ENCODE assay signal across 8 cellular contexts in the genomic region with DNA sequence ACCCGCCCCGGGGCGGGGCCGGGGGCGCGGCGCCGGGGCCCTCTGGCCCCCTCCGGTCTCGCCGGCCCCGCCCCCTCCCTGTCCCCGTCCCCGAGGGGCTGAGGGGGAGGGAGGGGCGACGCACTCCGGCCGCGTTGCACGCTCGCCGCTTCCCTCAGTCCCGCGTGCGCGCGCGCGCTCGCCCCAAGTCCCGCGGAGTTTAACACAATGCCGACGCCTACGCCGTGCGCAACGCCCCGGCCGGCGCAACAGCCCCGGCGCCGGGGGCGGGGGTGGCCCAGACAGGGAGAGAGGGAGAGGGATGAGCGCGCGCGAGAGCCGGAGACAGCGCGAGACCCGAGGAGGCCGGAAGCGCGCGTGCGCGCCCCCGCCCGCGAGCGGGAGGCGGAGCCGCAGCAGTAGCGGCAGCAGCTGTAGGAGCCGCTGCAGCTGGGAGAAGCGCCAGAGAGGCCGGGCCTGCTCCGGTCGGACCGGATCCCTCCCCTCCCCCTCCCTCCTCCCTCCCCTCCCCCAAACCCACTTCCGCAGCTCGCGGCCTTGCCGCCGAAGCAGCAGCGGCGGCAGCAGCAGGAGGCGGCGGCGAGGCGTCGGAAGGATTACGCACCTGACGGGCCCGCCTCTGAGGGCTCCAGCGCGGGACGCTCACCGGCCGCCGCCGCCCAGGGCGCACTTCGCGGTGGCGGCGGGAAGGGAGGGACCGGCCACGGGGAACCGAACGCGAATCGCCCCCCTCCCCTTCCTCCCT. TPM values are rescaled to one million over a fixed set of nuclear protein-coding genes. Genes with fewer than 3 reads are reported as not detected.
DNase-seq lines count a peak whose midpoint lies in the region; ATAC-seq and TF ChIP-seq lines count a peak whose summit lies in the region.

No MANE protein-coding gene starts in this region.

- no peaks in the 10 kb centered on the region for H3K9me3 Mint-ChIP-seq in activated B cell treated with CpG ODN at 0.5 μM for 24 hours

- peaks cover 9% of the 10 kb centered on the region for H3K36me3 Mint-ChIP-seq in activated B cell treated with CpG ODN at 0.5 μM for 24 hours (ENCODE audit: low read depth)

- H3K27ac ChIP-seq in AG04450 (ENCODE audit: low read depth, low read length) = peak overlapping the region; percentile 75
- peak overlapping the region; percentile 98 for H3K27ac ChIP-seq in caudate nucleus (ENCODE audit: low read depth, low read length)
- peak overlapping the region; percentile 98 to 100 (median 99) for H3K27ac ChIP-seq in spleen

- H3K27me3 ChIP-seq in AG04450 (ENCODE audit: control insufficient read depth, insufficient read depth, low read length) (no peaks in the 10 kb centered on the region), spleen (replicated peaks in 1 of 7) (no peaks in the 10 kb centered on the region)

- DNase-seq in AG04450 (ENCODE audit: low read depth, low spot score) (peak; percentile 94), NCI-H2227 treated with DMSO at 0.1 percent for 48 hours (lab: John Stamatoyannopoulos, UW) (peak; percentile 82), activated B cell treated with CpG ODN at 0.5 μM for 24 hours (peak; percentile 98), caudate nucleus (lab: John Stamatoyannopoulos, UW) (peak; percentile 31 to 99 (median 95)), inferior parietal cortex (ENCODE audit: extremely low spot score) (peak; percentile 97), spleen (peak; percentile 100)

- peaks cover 0 to 5% (median 0%) of the 10 kb centered on the region in 6 donors for H3K36me3 ChIP-seq in spleen

- peak; percentile 78 for ATAC-seq in HG03175 (IDR thresholded peaks at IDR 0.05; ENCODE audit: unreplicated experiment)
- ATAC-seq in activated B cell treated with CpG ODN at 0.5 μM for 24 hours (ENCODE audit: low read depth) = peak; percentile 74

- H3K4me1 ChIP-seq in spleen = peaks cover 28 to 80% (median 59%) of the 10 kb centered on the region in 6 donors

- peak overlapping the region; percentile 75 for H3K27ac Mint-ChIP-seq in activated B cell treated with CpG ODN at 0.5 μM for 24 hours

- H3K9me3 ChIP-seq in AG04450 (ENCODE audit: control insufficient read depth, insufficient read depth, low read length) (no peaks in the 10 kb centered on the region), spleen (no peaks in the 10 kb centered on the region)

- TF ChIP-seq CTCF in AG04450 (IDR thresholded peaks at IDR 0.05; ENCODE audit: low read depth, low read length) (no peak), activated B cell treated with CpG ODN at 0.5 μM for 24 hours (IDR thresholded peaks at IDR 0.05) (no peak), spleen (IDR thresholded peaks at IDR 0.05 in 8 of 11, conservative IDR thresholded peaks at IDR 0.05 in 3 of 11) (peak in 5 of 11 experiments; percentile 12 to 64 (median 60))

- H3K4me3 Mint-ChIP-seq in activated B cell treated with CpG ODN at 0.5 μM for 24 hours = peak overlapping the region; percentile 91

- intact Hi-C loops in activated B cell treated with CpG ODN at 0.5 μM for 24 hours (cut with micrococcal nuclease) (loop anchor here (1.0 to 2.0 kb wide), 7 partner anchors 14 to 1824 kb away; a partner anchor contains a TSS), spleen (cut with DNase I; ENCODE audit: low total_unique reads) (no loop called here)

- WGBS in spleen, 5 donors = 0 to 1% (median 0%) methylated on average over 29 to 104 of the region's 105 CpGs

- H3K27me3 Mint-ChIP-seq in activated B cell treated with CpG ODN at 0.5 μM for 24 hours = no peaks in the 10 kb centered on the region

- peaks cover 53% of the 10 kb centered on the region for H3K4me1 Mint-ChIP-seq in activated B cell treated with CpG ODN at 0.5 μM for 24 hours

- in situ Hi-C loops in GM18951 (cut with MboI; ENCODE audit: low sequenced_read_pairs, unreplicated experiment) = no loop called here

- CTCF ChIA-PET in AG04450 (lab: Charles Lee) = interaction anchor here (0.7 to 1.6 kb wide), 5 partner anchors 12 to 500 kb away, joined by 3 to 6 read pairs (median 3); no protein-coding TSS in a partner anchor
- CTCF ChIA-PET in activated B cell treated with CpG ODN at 0.5 μM for 24 hours (lab: Charles Lee) = interaction anchor here (0.5 to 1.2 kb wide), 4 partner anchors 11 to 66 kb away, joined by 3 to 7 read pairs (median 4); no protein-coding TSS in a partner anchor

- peak; percentile 68 for TF ChIP-seq POLR2A in GM18951 (IDR thresholded peaks at IDR 0.05; ENCODE audit: extremely low read depth, insufficient read depth, insufficient read length)
- peak; percentile 36 to 59 (median 51) for TF ChIP-seq POLR2A in spleen (IDR thresholded peaks at IDR 0.05)

- POLR2A ChIA-PET in AG04450 (lab: Yijun Ruan, JAX) (interaction anchor here (0.7 to 1.1 kb wide), 4 partner anchors 16 to 524 kb away, joined by 3 to 5 read pairs (median 4); a partner anchor contains a TSS), activated B cell treated with CpG ODN at 0.5 μM for 24 hours (lab: Charles Lee) (interaction anchor here (0.5 to 2.7 kb wide), 16 partner anchors 10 to 474 kb away, joined by 3 to 38 read pairs (median 6); a partner anchor contains a TSS)

- H3K4me3 ChIP-seq in AG04450 (ENCODE audit: low read depth, low read length) (peak overlapping the region; percentile 72), spleen (peak overlapping the region; percentile 82 to 98 (median 92))

RNA-seq across cellular contexts. Expression of a gene that starts 0.9 kb away (rescaled TPM):
- polyA plus RNA-seq in AG04450 (2011; rRNA removed) = 20.9 and 22.3 TPM in 2 replicates
- 28.3 and 28.8 TPM in 2 replicates for polyA minus RNA-seq in AG04450 (2011; rRNA and poly(A)+ RNA removed)
- total RNA-seq in activated B cell treated with CpG ODN at 0.5 μM for 24 hours = 17.3 and 18.0 TPM in 2 replicates
- 10 to 100 TPM; 13.2 to 19.1 (median 14.8) TPM for total RNA-seq in spleen
- 10 to 100 TPM; 11.0 to 11.4 (median 11.3) TPM for polyA plus RNA-seq in spleen

Comparison
In these comparisons a context has a peak if more than half of its experiments do, and no peak if none do; other contexts are left out.
1. Peak in every context shown above with its lines: DNase-seq, ATAC-seq, H3K4me3 ChIP-seq and H3K27ac ChIP-seq.